In the genomic region with DNA sequence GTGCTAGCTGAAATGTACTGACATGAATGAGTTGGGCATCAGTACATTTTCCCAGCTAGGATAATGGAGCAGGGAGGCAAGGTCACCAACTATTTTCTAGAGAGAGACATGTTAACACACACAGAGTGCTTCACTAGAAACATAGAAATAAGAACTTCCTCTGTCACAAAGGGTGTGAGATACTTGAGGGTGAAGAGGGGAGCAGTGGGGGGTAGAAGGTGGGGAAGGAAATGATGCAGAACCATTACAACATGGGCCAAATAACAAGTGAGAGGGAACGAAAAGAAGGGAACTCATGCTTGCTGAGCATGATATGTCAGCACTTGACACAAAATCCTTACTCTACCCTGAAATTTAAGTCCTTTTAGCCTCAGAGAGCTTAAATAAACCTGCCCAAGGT, we compare ENCODE assay signal across 16 cellular contexts.
DNase-seq lines count a peak whose midpoint lies in the region; ATAC-seq, FAIRE-seq and TF ChIP-seq lines count a peak whose summit lies in the region.
"Had no signal": no experiment of that assay in that cellular context is flagged by ENCODE, and none has a peak within 500 bp of the region (broad histone marks: within the 10 kb centered on the region; RNA-seq: fewer than 3 reads in every experiment).

No MANE protein-coding gene starts in this region.

- ATAC-seq in T-helper 17 cell (peak; percentile 23), GM21390 (IDR thresholded peaks at IDR 0.05; ENCODE audit: unreplicated experiment) (no peak)
- ATAC-seq: CD8-positive, alpha-beta T cell; foreskin keratinocyte; K562 had no signal

- TF ChIP-seq CTCF in HL-60 (IDR thresholded peaks at IDR 0.05; ENCODE audit: insufficient read depth, low read length) (no peak), nephron progenitor cell (IDR thresholded peaks at IDR 0.05) (no peak), colonic mucosa (IDR thresholded peaks at IDR 0.05) (no peak)

- H3K4me1 Mint-ChIP-seq in T-helper 17 cell (no peaks in the 10 kb centered on the region), nephron progenitor cell (peaks cover under 1% of the 10 kb centered on the region)
- H3K4me1 Mint-ChIP-seq: endodermal cell had no signal

- H3K27me3 Mint-ChIP-seq in T-helper 17 cell (peaks cover 5% of the 10 kb centered on the region), nephron progenitor cell (ENCODE audit: low read depth, poor library complexity) (no peaks in the 10 kb centered on the region)

- intact Hi-C loops in colonic mucosa (cut with DNase I), result no loop called here

- no peaks in the 10 kb centered on the region for H3K9me3 ChIP-seq in T-helper 17 cell (ENCODE audit: control insufficient read depth, low read length, poor library complexity, severe bottlenecking)
- no peaks in the 10 kb centered on the region for H3K9me3 ChIP-seq in colonic mucosa
- H3K9me3 ChIP-seq: breast epithelium, stomach had no signal

- peaks cover 2% of the 10 kb centered on the region for H3K36me3 Mint-ChIP-seq in T-helper 17 cell (ENCODE audit: low read depth)
- H3K36me3 Mint-ChIP-seq in nephron progenitor cell (ENCODE audit: low read depth), result no peaks in the 10 kb centered on the region
- H3K36me3 Mint-ChIP-seq: CD8-positive, alpha-beta T cell had no signal

- FAIRE-seq in GM12891 (lab: Jason Lieb, UNC) (peak; percentile 90), frontal cortex (lab: Jason Lieb, UNC) (no peak)
- FAIRE-seq: K562 had no signal

- H3K9me3 Mint-ChIP-seq in nephron progenitor cell, result no peaks in the 10 kb centered on the region
- H3K9me3 Mint-ChIP-seq: CD8-positive, alpha-beta T cell; endodermal cell had no signal

- H3K27ac Mint-ChIP-seq in T-helper 17 cell, result no peak overlapping the region
- peak overlapping the region; percentile 74 for H3K27ac Mint-ChIP-seq in nephron progenitor cell
- H3K27ac Mint-ChIP-seq: CD8-positive, alpha-beta T cell; endodermal cell had no signal

- no peak for DNase-seq in GM12891 (ENCODE audit: insufficient read length, low spot score)
- DNase-seq in HL-60 (ENCODE audit: low read depth in 1 of 2, low spot score in 1 of 2), result peak in 1 of 2 experiments; percentile 84
- no peak for DNase-seq in T-helper 17 cell
- DNase-seq in nephron progenitor cell, result no peak
- no peak for DNase-seq in colonic mucosa
- DNase-seq in frontal cortex (ENCODE audit: low spot score in 2 of 2), result no peak
- DNase-seq: activated naive CD4-positive, alpha-beta T cell treated with Interleukin-2 at 50 U/mL for 16 hours; CD8-positive, alpha-beta T cell; endodermal cell; foreskin keratinocyte; NCI-H187 treated with DMSO at 0.1 percent for 48 hours; NCI-H774; stomach had no signal

- no peaks in the 10 kb centered on the region for H3K36me3 ChIP-seq in colonic mucosa
- H3K36me3 ChIP-seq: breast epithelium, stomach had no signal

- no peaks in the 10 kb centered on the region for H3K27me3 ChIP-seq in HL-60 (ENCODE audit: insufficient read depth, poor library complexity, severe bottlenecking)
- no peaks in the 10 kb centered on the region for H3K27me3 ChIP-seq in colonic mucosa
- H3K27me3 ChIP-seq: breast epithelium, foreskin keratinocyte, stomach had no signal

- H3K9ac ChIP-seq in colonic mucosa (ENCODE audit: low read depth in 2 of 2, low read length in 2 of 2), result no peak overlapping the region

- no peak for TF ChIP-seq POLR2A in GM12891 (IDR thresholded peaks at IDR 0.05; ENCODE audit: low read depth, low read length)

- H3K27ac ChIP-seq in HL-60 (replicated peaks) (peak overlapping the region; percentile 76), colonic mucosa (no peak overlapping the region)
- H3K27ac ChIP-seq: breast epithelium, foreskin keratinocyte had no signal

- H3K4me3 ChIP-seq in HL-60 (replicated peaks; ENCODE audit: insufficient read depth, low read length), result no peak overlapping the region
- no peak overlapping the region for H3K4me3 ChIP-seq in colonic mucosa
- H3K4me3 ChIP-seq: breast epithelium, K562, stomach had no signal

- no peak overlapping the region for H3K4me3 Mint-ChIP-seq in T-helper 17 cell
- H3K4me3 Mint-ChIP-seq in nephron progenitor cell, result no peak overlapping the region
- H3K4me3 Mint-ChIP-seq: CD8-positive, alpha-beta T cell; endodermal cell had no signal

- H3K4me1 ChIP-seq in colonic mucosa, result no peaks in the 10 kb centered on the region
- H3K4me1 ChIP-seq: breast epithelium, foreskin keratinocyte had no signal

TF ChIP-seq in GM12891, 5 proteins besides CTCF, POLR2A, EP300 and RAD21:
- TF ChIP-seq PAX5 (IDR thresholded peaks at IDR 0.05; ENCODE audit: insufficient read depth, low read length, severe bottlenecking) (no peak), SPI1 (IDR thresholded peaks at IDR 0.05; ENCODE audit: low read depth, low read length) (peak; percentile 41), POU2F2 (IDR thresholded peaks at IDR 0.05; ENCODE audit: low read depth, low read length) (no peak), POLR2AphosphoS5 (IDR thresholded peaks at IDR 0.05; ENCODE audit: low read depth, low read length) (no peak)
